In the genomic region with DNA sequence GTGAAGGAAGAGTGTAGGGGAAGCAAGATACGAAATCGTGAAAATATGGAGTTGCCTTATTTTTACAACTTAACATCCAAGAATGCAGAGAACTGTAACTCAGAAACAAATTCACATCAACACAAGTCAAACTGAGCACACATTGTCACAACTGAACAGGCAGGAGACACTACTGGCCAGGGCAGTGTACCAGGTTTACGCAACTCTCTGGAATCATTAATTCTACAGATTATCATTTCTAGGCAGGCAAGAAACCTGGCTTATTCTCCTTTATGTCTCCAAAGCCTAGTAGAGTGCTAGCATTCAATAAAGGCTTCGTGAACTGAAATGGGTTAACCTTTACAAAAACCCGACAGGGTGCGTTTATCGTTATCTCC, we compare ENCODE assay signal across 8 cellular contexts. TPM values are rescaled to one million over a fixed set of nuclear protein-coding genes. Genes with fewer than 3 reads are reported as not detected.
DNase-seq lines count a peak whose midpoint lies in the region; ATAC-seq, FAIRE-seq and TF ChIP-seq lines count a peak whose summit lies in the region.

No MANE protein-coding gene starts in this region.

- DNase-seq in activated naive CD4-positive, alpha-beta T cell treated with anti-CD3 and anti-CD28 coated beads for 36 hours = no peak
- DNase-seq in activated naive CD4-positive, alpha-beta T cell treated with Interleukin-2 at 50 U/mL for 16 hours = no peak
- DNase-seq in activated naive CD8-positive, alpha-beta T cell treated with anti-CD3 and anti-CD28 coated beads, Interleukin-2, amount 50 U/mL, for 24 hours = no peak
- no peak for DNase-seq in stimulated activated effector memory CD8-positive, alpha-beta T cell treated with anti-CD3 and anti-CD28 coated beads, Interleukin-12 subunit alpha, Interleukin-12 subunit beta, amount 100 ng/mL, for 72 hours (ENCODE audit: low spot score in 2 of 2)
- DNase-seq in H54 (ENCODE audit: insufficient read length, low spot score) (no peak), NCI-H1436 (lab: John Stamatoyannopoulos, UW) (no peak), NCI-H524 treated with DMSO at 0.1 percent for 48 hours (lab: John Stamatoyannopoulos, UW) (no peak)

- H3K9me3 Mint-ChIP-seq in activated naive CD4-positive, alpha-beta T cell treated with anti-CD3 and anti-CD28 coated beads for 36 hours = no peaks in the 10 kb centered on the region
- H3K9me3 Mint-ChIP-seq in activated naive CD8-positive, alpha-beta T cell treated with anti-CD3 and anti-CD28 coated beads, Interleukin-2, amount 50 U/mL, for 24 hours = no peaks in the 10 kb centered on the region
- no peaks in the 10 kb centered on the region for H3K9me3 Mint-ChIP-seq in stimulated activated effector memory CD8-positive, alpha-beta T cell treated with anti-CD3 and anti-CD28 coated beads, Interleukin-12 subunit alpha, Interleukin-12 subunit beta, amount 100 ng/mL, for 72 hours

- CTCF ChIA-PET in activated naive CD4-positive, alpha-beta T cell treated with anti-CD3 and anti-CD28 coated beads for 36 hours (lab: Charles Lee) = interaction anchor here (1.4 kb wide), 2 partner anchors 41 to 459 kb away, joined by 3 read pairs; no protein-coding TSS in a partner anchor

- H3K9me3 ChIP-seq in iPS-18a (ENCODE audit: control insufficient read depth, low read depth, low read length) = no peaks in the 10 kb centered on the region

- peak overlapping the region; percentile 21 for H3K27ac ChIP-seq in iPS-18a (ENCODE audit: low read length)

- H3K36me3 ChIP-seq in iPS-18a (ENCODE audit: control insufficient read depth, low read depth, low read length) = peaks cover 24% of the 10 kb centered on the region

- intact Hi-C loops in activated naive CD4-positive, alpha-beta T cell treated with anti-CD3 and anti-CD28 coated beads for 36 hours (cut with micrococcal nuclease) = loop anchor here (1.0 to 10.0 kb wide), 3 partner anchors 163 to 730 kb away; a partner anchor contains a TSS

- H3K4me1 ChIP-seq in iPS-18a (ENCODE audit: control insufficient read depth, low read depth, low read length) = peaks cover 11% of the 10 kb centered on the region

- peaks cover 25% of the 10 kb centered on the region for H3K36me3 Mint-ChIP-seq in activated naive CD4-positive, alpha-beta T cell treated with anti-CD3 and anti-CD28 coated beads for 36 hours (ENCODE audit: low read depth)
- H3K36me3 Mint-ChIP-seq in activated naive CD8-positive, alpha-beta T cell treated with anti-CD3 and anti-CD28 coated beads, Interleukin-2, amount 50 U/mL, for 24 hours (ENCODE audit: low read depth) = peaks cover 23% of the 10 kb centered on the region
- H3K36me3 Mint-ChIP-seq in stimulated activated effector memory CD8-positive, alpha-beta T cell treated with anti-CD3 and anti-CD28 coated beads, Interleukin-12 subunit alpha, Interleukin-12 subunit beta, amount 100 ng/mL, for 72 hours = peaks cover 61% of the 10 kb centered on the region

- no peaks in the 10 kb centered on the region for H3K27me3 ChIP-seq in iPS-18a (ENCODE audit: control insufficient read depth, insufficient read depth, low read length)

- peak overlapping the region; percentile 95 for H3K4me3 ChIP-seq in iPS-18a (ENCODE audit: low read length)

- peaks cover 58% of the 10 kb centered on the region for H3K4me1 Mint-ChIP-seq in activated naive CD4-positive, alpha-beta T cell treated with anti-CD3 and anti-CD28 coated beads for 36 hours (ENCODE audit: low read depth)
- H3K4me1 Mint-ChIP-seq in activated naive CD8-positive, alpha-beta T cell treated with anti-CD3 and anti-CD28 coated beads, Interleukin-2, amount 50 U/mL, for 24 hours = peaks cover 63% of the 10 kb centered on the region
- peaks cover 57% of the 10 kb centered on the region for H3K4me1 Mint-ChIP-seq in stimulated activated effector memory CD8-positive, alpha-beta T cell treated with anti-CD3 and anti-CD28 coated beads, Interleukin-12 subunit alpha, Interleukin-12 subunit beta, amount 100 ng/mL, for 72 hours

- H3K9ac ChIP-seq in iPS-18a (ENCODE audit: low read length) = peak overlapping the region; percentile 91

- H3K27me3 Mint-ChIP-seq in activated naive CD4-positive, alpha-beta T cell treated with anti-CD3 and anti-CD28 coated beads for 36 hours (ENCODE audit: low read depth) = no peaks in the 10 kb centered on the region
- no peaks in the 10 kb centered on the region for H3K27me3 Mint-ChIP-seq in activated naive CD8-positive, alpha-beta T cell treated with anti-CD3 and anti-CD28 coated beads, Interleukin-2, amount 50 U/mL, for 24 hours

- FAIRE-seq in H54 (lab: Jason Lieb, UNC) = no peak

- no peak for ATAC-seq in activated naive CD8-positive, alpha-beta T cell treated with anti-CD3 and anti-CD28 coated beads, Interleukin-2, amount 50 U/mL, for 24 hours
- ATAC-seq in stimulated activated effector memory CD8-positive, alpha-beta T cell treated with anti-CD3 and anti-CD28 coated beads, Interleukin-12 subunit alpha, Interleukin-12 subunit beta, amount 100 ng/mL, for 72 hours = no peak

- no peak for TF ChIP-seq POLR2A in H54 (IDR thresholded peaks at IDR 0.05; ENCODE audit: low read depth, low read length)

- H3K4me3 Mint-ChIP-seq in activated naive CD4-positive, alpha-beta T cell treated with anti-CD3 and anti-CD28 coated beads for 36 hours = peak overlapping the region; percentile 89
- peak overlapping the region; percentile 96 for H3K4me3 Mint-ChIP-seq in activated naive CD8-positive, alpha-beta T cell treated with anti-CD3 and anti-CD28 coated beads, Interleukin-2, amount 50 U/mL, for 24 hours
- H3K4me3 Mint-ChIP-seq in stimulated activated effector memory CD8-positive, alpha-beta T cell treated with anti-CD3 and anti-CD28 coated beads, Interleukin-12 subunit alpha, Interleukin-12 subunit beta, amount 100 ng/mL, for 72 hours = peak overlapping the region; percentile 88

- peak overlapping the region; percentile 93 for H3K27ac Mint-ChIP-seq in activated naive CD4-positive, alpha-beta T cell treated with anti-CD3 and anti-CD28 coated beads for 36 hours
- peak overlapping the region; percentile 90 for H3K27ac Mint-ChIP-seq in activated naive CD8-positive, alpha-beta T cell treated with anti-CD3 and anti-CD28 coated beads, Interleukin-2, amount 50 U/mL, for 24 hours
- H3K27ac Mint-ChIP-seq in stimulated activated effector memory CD8-positive, alpha-beta T cell treated with anti-CD3 and anti-CD28 coated beads, Interleukin-12 subunit alpha, Interleukin-12 subunit beta, amount 100 ng/mL, for 72 hours = peak overlapping the region; percentile 97

RNA-seq across cellular contexts. Expression of a gene that starts 0.6 kb away (rescaled TPM):
- 10 to 100 TPM; 34.4 to 37.8 TPM for total RNA-seq in activated naive CD4-positive, alpha-beta T cell treated with anti-CD3 and anti-CD28 coated beads for 36 hours

RNA-seq across cellular contexts. Expression of a gene that starts 0.7 kb away (rescaled TPM):
- total RNA-seq in activated naive CD4-positive, alpha-beta T cell treated with anti-CD3 and anti-CD28 coated beads for 36 hours = 10 to 100 TPM; 23.0 to 24.1 TPM
